ENCODE assay signal across 10 cellular contexts in the genomic region with DNA sequence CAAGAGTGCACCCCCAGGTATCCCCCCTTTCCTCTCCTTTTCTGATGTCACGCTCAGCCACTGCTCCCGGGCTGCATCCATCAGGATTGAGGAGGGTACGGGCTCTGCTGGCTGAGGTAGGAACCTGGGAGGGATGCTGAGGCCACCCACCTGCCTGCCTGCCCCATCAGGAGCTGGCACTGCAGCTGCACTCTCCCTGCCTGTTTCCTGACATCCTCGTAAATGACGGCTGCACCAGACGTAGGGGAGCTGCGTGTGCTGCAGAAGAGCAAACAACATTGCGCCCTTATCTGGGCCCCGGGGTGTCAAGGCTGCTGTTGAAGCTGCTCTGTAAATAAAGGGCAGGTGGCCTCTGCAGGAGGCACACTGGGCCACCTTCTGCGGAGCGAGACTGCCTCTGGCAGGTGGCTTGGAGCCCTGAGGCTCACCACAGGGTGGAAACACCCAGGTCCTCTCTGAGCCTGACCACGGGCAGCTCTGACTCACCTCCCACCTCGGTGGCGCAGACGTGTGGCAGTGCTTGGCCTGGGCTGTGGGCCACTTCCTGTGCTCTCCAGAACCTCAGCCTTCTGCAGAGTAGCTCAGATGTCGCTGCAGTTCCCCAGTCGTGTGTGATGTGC. TPM values are rescaled to one million over a fixed set of nuclear protein-coding genes. Genes with fewer than 3 reads are reported as not detected.
DNase-seq lines count a peak whose midpoint lies in the region; ATAC-seq and TF ChIP-seq lines count a peak whose summit lies in the region.
"Had no signal": no experiment of that assay in that cellular context is flagged by ENCODE, and none has a peak within 500 bp of the region (broad histone marks: within the 10 kb centered on the region; RNA-seq: fewer than 3 reads in every experiment).

No MANE protein-coding gene starts in this region.

- H3K27ac ChIP-seq in A673 (ENCODE audit: low read depth, low read length, poor library complexity, severe bottlenecking), result no peak overlapping the region
- H3K27ac ChIP-seq: gastrocnemius medialis had no signal

- ATAC-seq in memory B cell (ENCODE audit: low read depth) (peak; percentile 23), HG03432 (IDR thresholded peaks at IDR 0.05; ENCODE audit: unreplicated experiment) (no peak), HG03342 (IDR thresholded peaks at IDR 0.05; ENCODE audit: unreplicated experiment) (no peak)
- ATAC-seq: gastrocnemius medialis, K562 had no signal

- peaks cover 19% of the 10 kb centered on the region for H3K36me3 Mint-ChIP-seq in memory B cell

- H3K27me3 ChIP-seq in H7 (ENCODE audit: control insufficient read depth, insufficient read depth, low read length) (no peaks in the 10 kb centered on the region), A673 (replicated peaks; ENCODE audit: insufficient read depth, low read depth, low read length, poor library complexity) (no peaks in the 10 kb centered on the region)
- H3K27me3 ChIP-seq: gastrocnemius medialis had no signal

- CTCF ChIA-PET in A673 (lab: Charles Lee), result no interaction called here

- TF ChIP-seq CTCF in A673 (conservative IDR thresholded peaks at IDR 0.05; ENCODE audit: low read depth, low read length), result no peak

- H3K27ac Mint-ChIP-seq in memory B cell, result no peak overlapping the region

- DNase-seq in H7, result peak; percentile 43
- peak; percentile 89 for DNase-seq in NCI-H2196 (lab: John Stamatoyannopoulos, UW; ENCODE audit: unreplicated experiment)
- DNase-seq in activated T-cell treated with anti-CD3 and anti-CD28 coated beads for 1 hour (ENCODE audit: low read depth), result peak; percentile 65
- no peak for DNase-seq in memory B cell (ENCODE audit: low spot score in 2 of 2)
- no peak for DNase-seq in A673 (ENCODE audit: low spot score)
- DNase-seq in NCI-H226, result no peak

- no peak overlapping the region for H3K4me3 Mint-ChIP-seq in memory B cell

- no peak overlapping the region for H3K4me3 ChIP-seq in H7 (ENCODE audit: insufficient read depth, low read depth, low read length)
- no peak overlapping the region for H3K4me3 ChIP-seq in A673 (ENCODE audit: low read depth, low read length, poor library complexity, severe bottlenecking)
- H3K4me3 ChIP-seq: gastrocnemius medialis, K562 had no signal

- H3K36me3 ChIP-seq in H7 (replicated peaks; ENCODE audit: control insufficient read depth, insufficient read depth, low read length) (peaks cover 19% of the 10 kb centered on the region), A673 (ENCODE audit: insufficient read depth, low read length, poor library complexity, severe bottlenecking) (peaks cover 9% of the 10 kb centered on the region)

- no peaks in the 10 kb centered on the region for H3K27me3 Mint-ChIP-seq in memory B cell

- no peaks in the 10 kb centered on the region for H3K9me3 ChIP-seq in A673 (ENCODE audit: low read depth, low read length, poor library complexity, severe bottlenecking)
- H3K9me3 ChIP-seq: gastrocnemius medialis had no signal

- BruUV-seq in A673 (replicated peaks; lab: Mats Ljungman, UMichigan), result no TSS peak

- no peaks in the 10 kb centered on the region for H3K9me3 Mint-ChIP-seq in memory B cell

- intact Hi-C loops in A673 (cut with micrococcal nuclease; ENCODE audit: unreplicated experiment), result loop anchor here (10.0 kb wide), 1 partner anchor 309 kb away; no protein-coding TSS in a partner anchor

- H3K4me1 ChIP-seq in A673 (ENCODE audit: insufficient read depth, low read length, poor library complexity, severe bottlenecking), result peaks cover 10% of the 10 kb centered on the region

- POLR2A ChIA-PET in A673 (lab: Charles Lee; ENCODE audit: low non-redundant PET), result no interaction called here

- H3K4me1 Mint-ChIP-seq in memory B cell, result peaks cover 24% of the 10 kb centered on the region

RNA-seq across cellular contexts. Expression of a gene that starts 30.9 kb away (rescaled TPM):
- 122 and 123 TPM in 2 replicates for total RNA-seq in H7 (2014; rRNA removed; shearing (Covaris generic))
- 36.4 and 40.8 TPM in 2 replicates for total RNA-seq in A673 (2021)

RNA-seq across cellular contexts. Expression of a gene that starts 31.0 kb away (rescaled TPM):
- 45.3 and 54.4 TPM in 2 replicates for total RNA-seq in H7 (2014; rRNA removed; shearing (Covaris generic))
- total RNA-seq in A673 (2021), result 20.7 and 23.2 TPM in 2 replicates

RNA-seq across cellular contexts. Expression of a gene that starts 49.4 kb away (rescaled TPM):
- total RNA-seq in H7 (2014; rRNA removed; shearing (Covaris generic)), result not detected in 2 replicates
- not detected in 2 replicates for total RNA-seq in A673 (2021)
- total RNA-seq: gastrocnemius medialis had no signal

Comparison
In these comparisons a context has a peak if more than half of its experiments do, and no peak if none do; other contexts are left out.
1. DNase-seq: peak in H7 (single experiment), NCI-H2196 (single experiment) and activated T-cell treated with anti-CD3 and anti-CD28 coated beads for 1 hour (single experiment); none in memory B cell (0 of 2), A673 (single experiment) and NCI-H226 (single experiment).